ENCODE assay signal across 22 cellular contexts in genomic region chr14:103001651-103002396, GRCh38. TPM values are rescaled to one million over a fixed set of nuclear protein-coding genes. Genes with fewer than 3 reads are reported as not detected.
DNase-seq lines count a peak whose midpoint lies in the region; ATAC-seq, FAIRE-seq and TF ChIP-seq lines count a peak whose summit lies in the region.
"Had no signal": no experiment of that assay in that cellular context is flagged by ENCODE, and none has a peak within 500 bp of the region (broad histone marks: within the 10 kb centered on the region; RNA-seq: fewer than 3 reads in every experiment).

No MANE protein-coding gene starts in this region.

- peaks cover 24% of the 10 kb centered on the region for H3K4me1 Mint-ChIP-seq in stimulated activated memory B cell treated with anti-CD40 and anti-IgM and Interleukin-4, amounts not matched to agents 10 μg/mL and 1 μg/mL and 100 μg/mL, for 72 hours
- no peaks in the 10 kb centered on the region for H3K4me1 Mint-ChIP-seq in type B pancreatic cell (ENCODE audit: unreplicated experiment)
- H3K4me1 Mint-ChIP-seq: CD14-positive monocyte, natural killer cell, T-cell had no signal

- peak overlapping the region; percentile 57 for H3K4me2 ChIP-seq in Karpas-422 (ENCODE audit: low read depth, low read length, poor library complexity, severe bottlenecking)

- H3K79me2 ChIP-seq in Karpas-422 (ENCODE audit: low read length) = no peaks in the 10 kb centered on the region

- intact Hi-C loops in kidney (cut with DNase I) = no loop called here

- H3K27me3 Mint-ChIP-seq in stimulated activated memory B cell treated with anti-CD40 and anti-IgM and Interleukin-4, amounts not matched to agents 10 μg/mL and 1 μg/mL and 100 μg/mL, for 72 hours = no peaks in the 10 kb centered on the region
- H3K27me3 Mint-ChIP-seq in type B pancreatic cell = no peaks in the 10 kb centered on the region
- H3K27me3 Mint-ChIP-seq: dendritic cell treated with granulocyte-macrophage colony-stimulating factor and Interleukin-4, amounts not matched to agents 40 ng/mL and 50 ng/mL, for 4 days; T-cell had no signal

- H3K9me3 Mint-ChIP-seq in stimulated activated memory B cell treated with anti-CD40 and anti-IgM and Interleukin-4, amounts not matched to agents 10 μg/mL and 1 μg/mL and 100 μg/mL, for 72 hours = no peaks in the 10 kb centered on the region
- H3K9me3 Mint-ChIP-seq in type B pancreatic cell = no peaks in the 10 kb centered on the region
- H3K9me3 Mint-ChIP-seq: activated naive CD4-positive, alpha-beta T cell treated with anti-CD3 and anti-CD28 coated beads for 36 hours; activated T-cell treated with anti-CD3 and anti-CD28 coated beads, Interleukin-2, amount 50 U/mL, for 4 hours; dendritic cell treated with granulocyte-macrophage colony-stimulating factor and Interleukin-4, amounts not matched to agents 40 ng/mL and 50 ng/mL, for 4 days; natural killer cell; T-cell had no signal

- H3K9me3 ChIP-seq in Karpas-422 (ENCODE audit: low read length) = no peaks in the 10 kb centered on the region
- H3K9me3 ChIP-seq in kidney (ENCODE audit: control insufficient read depth in 1 of 2, low read length in 2 of 2) = no peaks in the 10 kb centered on the region
- H3K9me3 ChIP-seq: suprapubic skin, vagina had no signal

- DNase-seq in GM18507 (ENCODE audit: extremely low spot score, insufficient read length, low read depth) (no peak), Karpas-422 (peak; percentile 61), kidney (peak; percentile 59), type B pancreatic cell (ENCODE audit: extremely low spot score, unreplicated experiment) (no peak), NCI-H446 treated with DMSO at 0.1 percent for 48 hours (lab: John Stamatoyannopoulos, UW) (no peak), hepatic stellate cell (ENCODE audit: low spot score) (no peak)
- DNase-seq: activated CD4-positive, alpha-beta T cell treated with anti-CD3 and anti-CD28 coated beads for 4 hours; activated naive CD4-positive, alpha-beta T cell treated with anti-CD3 and anti-CD28 coated beads for 36 hours; activated T-cell treated with anti-CD3 and anti-CD28 coated beads, Interleukin-2, amount 50 U/mL, for 4 hours; amniotic stem cell; glutamatergic neuron; KBM-7; natural killer cell; SIG-M5; T-cell had no signal

- FAIRE-seq in GM18507 (lab: Jason Lieb, UNC) = peak; percentile 15
- no peak for FAIRE-seq in kidney (lab: Jason Lieb, UNC)
- FAIRE-seq: TTC549 had no signal

- H3K36me3 Mint-ChIP-seq in stimulated activated memory B cell treated with anti-CD40 and anti-IgM and Interleukin-4, amounts not matched to agents 10 μg/mL and 1 μg/mL and 100 μg/mL, for 72 hours = peaks cover 63% of the 10 kb centered on the region
- H3K36me3 Mint-ChIP-seq in type B pancreatic cell = peaks cover 19% of the 10 kb centered on the region
- H3K36me3 Mint-ChIP-seq: natural killer cell had no signal

- H3K4me3 ChIP-seq in Karpas-422 (ENCODE audit: low read length) (0 out of 2 replicates have a peak overlapping the region, but pooled peaks have one; percentile 19), kidney (ENCODE audit: low read length in 2 of 2) (no peak overlapping the region)
- H3K4me3 ChIP-seq: suprapubic skin, vagina had no signal

- H3K27ac ChIP-seq in Karpas-422 (ENCODE audit: low read length) (no peak overlapping the region), kidney (ENCODE audit: low read depth in 2 of 2, low read length in 2 of 2) (no peak overlapping the region)
- H3K27ac ChIP-seq: parathyroid adenoma, suprapubic skin, vagina had no signal

- TF ChIP-seq CTCF in kidney (IDR thresholded peaks at IDR 0.05; ENCODE audit: borderline replicate concordance, extremely low read depth, insufficient read depth) (no peak), type B pancreatic cell (conservative IDR thresholded peaks at IDR 0.05) (no peak)

- no peaks in the 10 kb centered on the region; the same call in 1 of the 2 replicates for H3K27me3 ChIP-seq in Karpas-422 (ENCODE audit: low read length)
- H3K27me3 ChIP-seq: suprapubic skin, vagina had no signal

- no peaks in the 10 kb centered on the region for H4K20me1 ChIP-seq in Karpas-422 (ENCODE audit: insufficient read depth, low read depth, low read length)

- peak; percentile 97 for ATAC-seq in stimulated activated memory B cell treated with anti-CD40 and anti-IgM and Interleukin-4, amounts not matched to agents 10 μg/mL and 1 μg/mL and 100 μg/mL, for 72 hours
- ATAC-seq: activated T-cell treated with anti-CD3 and anti-CD28 coated beads, Interleukin-2, amount 50 U/mL, for 4 hours; natural killer cell; T-cell had no signal

- peak overlapping the region; percentile 25 for H3K27ac Mint-ChIP-seq in stimulated activated memory B cell treated with anti-CD40 and anti-IgM and Interleukin-4, amounts not matched to agents 10 μg/mL and 1 μg/mL and 100 μg/mL, for 72 hours
- no peak overlapping the region for H3K27ac Mint-ChIP-seq in type B pancreatic cell
- H3K27ac Mint-ChIP-seq: activated naive CD4-positive, alpha-beta T cell treated with anti-CD3 and anti-CD28 coated beads for 36 hours; CD14-positive monocyte; dendritic cell treated with granulocyte-macrophage colony-stimulating factor and Interleukin-4, amounts not matched to agents 40 ng/mL and 50 ng/mL, for 4 days; natural killer cell; T-cell had no signal

- H3K9me2 ChIP-seq in Karpas-422 (replicated peaks; ENCODE audit: insufficient read depth, low read length) = no peaks in the 10 kb centered on the region

- no peaks in the 10 kb centered on the region for H3K36me3 ChIP-seq in Karpas-422 (ENCODE audit: insufficient read depth, low read length)
- peaks cover 31 to 46% of the 10 kb centered on the region in 2 donors for H3K36me3 ChIP-seq in kidney (ENCODE audit: control insufficient read depth in 1 of 2, insufficient read depth in 2 of 2, low read length in 2 of 2)

- H3K4me3 Mint-ChIP-seq in stimulated activated memory B cell treated with anti-CD40 and anti-IgM and Interleukin-4, amounts not matched to agents 10 μg/mL and 1 μg/mL and 100 μg/mL, for 72 hours = peak overlapping the region; percentile 6
- no peak overlapping the region for H3K4me3 Mint-ChIP-seq in type B pancreatic cell
- H3K4me3 Mint-ChIP-seq: activated naive CD4-positive, alpha-beta T cell treated with anti-CD3 and anti-CD28 coated beads for 36 hours; activated T-cell treated with anti-CD3 and anti-CD28 coated beads, Interleukin-2, amount 50 U/mL, for 4 hours; CD14-positive monocyte; dendritic cell treated with granulocyte-macrophage colony-stimulating factor and Interleukin-4, amounts not matched to agents 40 ng/mL and 50 ng/mL, for 4 days; natural killer cell; T-cell had no signal

- 0 out of 2 replicates have a peak overlapping the region, but pooled peaks have one; percentile 2 for H3K9ac ChIP-seq in Karpas-422 (ENCODE audit: low read length)
- H3K9ac ChIP-seq in kidney (ENCODE audit: low read length in 2 of 2) = no peak overlapping the region
- H3K9ac ChIP-seq: parathyroid adenoma had no signal

- peak overlapping the region; percentile 55; the same call in 1 of the 2 replicates for H2AFZ ChIP-seq in Karpas-422 (ENCODE audit: low read length)
- H2AFZ ChIP-seq: parathyroid adenoma had no signal

- H3K4me1 ChIP-seq in Karpas-422 (ENCODE audit: low read length) (peaks cover 14% of the 10 kb centered on the region), kidney (ENCODE audit: control insufficient read depth in 1 of 2, insufficient read depth in 1 of 2, low read depth in 1 of 2, low read length in 2 of 2) (no peaks in the 10 kb centered on the region)
- H3K4me1 ChIP-seq: parathyroid adenoma, suprapubic skin, vagina had no signal

RNA-seq across cellular contexts. Expression of gene CDC42BPB, which starts 55.5 kb away (rescaled TPM):
- total RNA-seq in Karpas-422 (2014; rRNA removed; shearing (Covaris generic); ENCODE audit: low replicate concordance) = 1.6 and 4.7 TPM in 2 replicates
- total RNA-seq in kidney (127 TPM), type B pancreatic cell (ENCODE audit: low replicate concordance) (83.6 and 88.6 TPM in 2 replicates)
- polyA plus RNA-seq in kidney (ENCODE audit: insufficient read depth, low read depth, low replicate concordance) = 22.5 TPM

Comparison
In these comparisons a context has a peak if more than half of its experiments do, and no peak if none do; other contexts are left out.
1. DNase-seq: peak in Karpas-422 (single experiment) and kidney (single experiment); none in GM18507 (single experiment), type B pancreatic cell (single experiment), NCI-H446 treated with DMSO at 0.1 percent for 48 hours (single experiment) and hepatic stellate cell (single experiment).
2. RNA of gene CDC42BPB, which starts 55.5 kb away (total RNA-seq): 127 TPM in kidney (single experiment) and 83.6 to 88.6 TPM in type B pancreatic cell; 1.6 to 4.7 TPM in Karpas-422; every median in the first group is over 10 times any median in the second.